Comparison of ENCODE assay signal across 8 cellular contexts in the genomic region with DNA sequence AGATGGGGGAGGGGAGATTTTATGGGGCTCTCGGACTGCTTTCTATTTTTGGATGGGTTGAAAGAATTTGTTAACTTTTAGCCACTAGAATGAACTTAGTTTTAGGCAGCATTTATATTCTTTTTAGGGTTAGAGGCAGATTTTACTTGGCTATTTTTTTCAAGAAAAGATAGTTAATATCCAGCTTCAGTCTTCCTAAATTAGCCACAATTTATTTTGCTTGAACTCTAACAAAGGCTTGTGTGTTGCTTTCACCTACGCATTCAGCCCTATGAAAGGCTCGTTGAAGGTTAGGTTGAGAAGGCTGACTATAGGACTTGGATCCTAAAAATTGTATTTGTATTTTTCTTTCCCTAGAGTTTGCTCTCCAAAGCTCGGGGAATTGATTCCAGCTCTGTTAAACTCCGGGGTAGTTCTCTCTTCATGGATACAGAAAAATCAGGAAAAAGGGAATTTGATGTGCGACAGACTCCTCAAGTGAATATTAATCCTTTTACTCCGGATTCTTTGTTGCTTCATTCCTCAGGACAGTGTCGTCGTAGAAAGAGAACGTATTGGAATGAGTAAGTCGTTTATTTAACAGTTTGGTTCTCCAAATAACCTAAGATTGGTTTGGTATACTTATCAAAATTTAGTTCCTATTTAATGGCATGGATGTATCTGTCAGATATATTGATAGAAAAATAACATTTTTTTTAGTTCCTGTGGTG. TPM values are rescaled to one million over a fixed set of nuclear protein-coding genes. Genes with fewer than 3 reads are reported as not detected.
A peak's percentile ranks its signal among the peaks of the same experiment; 100 is the strongest.
DNase-seq lines count a peak whose midpoint lies in the region; TF ChIP-seq lines count a peak whose summit lies in the region.

No MANE protein-coding gene starts in this region.

- H3K27ac Mint-ChIP-seq in IgD-negative memory B cell: peak overlapping the region; percentile 72 to 96 (median 94)

- peak overlapping the region; percentile 92 for H3K4me2 ChIP-seq in mammary epithelial cell (ENCODE audit: insufficient read depth, low read depth, low read length)

- H3K9ac ChIP-seq in mammary epithelial cell (ENCODE audit: insufficient read depth, low read length): peak overlapping the region; percentile 99
- peak overlapping the region; percentile 95 for H3K9ac ChIP-seq in muscle layer of colon (ENCODE audit: low read length)

- H3K36me3 Mint-ChIP-seq in IgD-negative memory B cell: peaks cover 4% of the 10 kb centered on the region

- H3K9me3 Mint-ChIP-seq in IgD-negative memory B cell: no peaks in the 10 kb centered on the region

- peaks cover 71% of the 10 kb centered on the region for H3K79me2 ChIP-seq in mammary epithelial cell (ENCODE audit: insufficient read depth, low read length)

- H3K36me3 ChIP-seq in mammary epithelial cell (ENCODE audit: insufficient read depth, low read length) (peaks cover 22% of the 10 kb centered on the region), muscle layer of colon (ENCODE audit: insufficient read depth, low read length) (peaks cover 1% of the 10 kb centered on the region)

- peak overlapping the region; percentile 88 for H3K4me3 ChIP-seq in AG10803 (ENCODE audit: low read length)
- peak overlapping the region; percentile 87 to 97 (median 89) for H3K4me3 ChIP-seq in mammary epithelial cell (replicated peaks in 1 of 3; ENCODE audit: insufficient read depth in 1 of 3, low read depth in 2 of 3, low read length in 3 of 3)
- peak overlapping the region; percentile 24 to 80 for H3K4me3 ChIP-seq in muscle layer of colon (ENCODE audit: low read depth in 1 of 2, low read length in 2 of 2)

- H2AFZ ChIP-seq in mammary epithelial cell (ENCODE audit: low read depth, low read length): no peak overlapping the region

- H4K20me1 ChIP-seq in mammary epithelial cell (ENCODE audit: insufficient read depth, low read length): no peaks in the 10 kb centered on the region

- WGBS in mammary epithelial cell (ENCODE audit: low coverage, missing lambda C conversion rate): 1% methylated on average over 11 of the region's 11 CpGs

- peaks cover 17% of the 10 kb centered on the region for H3K4me1 ChIP-seq in mammary epithelial cell (ENCODE audit: insufficient read depth, low read length)
- peaks cover 16% of the 10 kb centered on the region for H3K4me1 ChIP-seq in muscle layer of colon (ENCODE audit: insufficient read depth, low read length)

- H3K27me3 ChIP-seq in mammary epithelial cell (ENCODE audit: insufficient read depth, low read length) (no peaks in the 10 kb centered on the region), muscle layer of colon (ENCODE audit: control insufficient read depth in 1 of 2, insufficient read depth in 2 of 2, low read length in 2 of 2) (no peaks in the 10 kb centered on the region)

- in situ Hi-C loops in mammary epithelial cell (cut with MboI; ENCODE audit: low sequenced_read_pairs in 2 of 2): no loop called here

- peak overlapping the region; percentile 96 for H3K27ac ChIP-seq in mammary epithelial cell (ENCODE audit: insufficient read depth, low read depth, low read length)
- peak overlapping the region; percentile 80 for H3K27ac ChIP-seq in muscle layer of colon (ENCODE audit: low read depth, low read length)

- CTCF ChIA-PET in mammary epithelial cell (lab: Charles Lee; ENCODE audit: low non-redundant PET): interaction anchor here (1.2 kb wide), 1 partner anchor 41 kb away, joined by 11 read pairs; no protein-coding TSS in a partner anchor

- no peaks in the 10 kb centered on the region for H3K27me3 Mint-ChIP-seq in IgD-negative memory B cell

- DNase-seq in AG10803 (ENCODE audit: low read depth) (peak; percentile 21), mammary epithelial cell (peak; percentile 32), NCI-H2107 (lab: John Stamatoyannopoulos, UW) (no peak), NCI-H1105 (lab: John Stamatoyannopoulos, UW) (no peak), DMS153 treated with DMSO at 0.1 percent for 48 hours (lab: John Stamatoyannopoulos, UW; ENCODE audit: unreplicated experiment) (no peak), OCI-M2 (lab: John Stamatoyannopoulos, UW; ENCODE audit: unreplicated experiment) (no peak)

- H3K4me1 Mint-ChIP-seq in IgD-negative memory B cell: peaks cover 25 to 38% (median 26%) of the 10 kb centered on the region in 3 donors

- BruUV-seq in mammary epithelial cell (replicated peaks; lab: Mats Ljungman, UMichigan): TSS peak; percentile 15

- TF ChIP-seq CTCF in AG10803 (conservative IDR thresholded peaks at IDR 0.05; ENCODE audit: low read length): no peak
- TF ChIP-seq CTCF in mammary epithelial cell (conservative IDR thresholded peaks at IDR 0.05 in 1 of 2, IDR thresholded peaks at IDR 0.05 in 1 of 2; ENCODE audit: extremely low read depth in 1 of 2, insufficient read depth in 1 of 2, low read depth in 1 of 2, low read length in 2 of 2): no peak

- dilution Hi-C loops in mammary epithelial cell (cut with HindIII; ENCODE audit: low sequenced_read_pairs): no loop called here

- H3K4me3 Mint-ChIP-seq in IgD-negative memory B cell: peak overlapping the region; percentile 89 to 98 (median 94)

- H3K9me3 ChIP-seq in mammary epithelial cell (replicated peaks; ENCODE audit: insufficient read depth, low read length) (no peaks in the 10 kb centered on the region), muscle layer of colon (ENCODE audit: low read length) (no peaks in the 10 kb centered on the region)

- intact Hi-C loops in mammary epithelial cell (cut with micrococcal nuclease): loop anchor here (1.0 to 2.0 kb wide), 5 partner anchors 9 to 729 kb away; a partner anchor contains a TSS

RNA-seq across cellular contexts. Expression of a gene that starts 2.2 kb away (rescaled TPM):
- 47.8 TPM for polyA plus RNA-seq in IgD-negative memory B cell
- 10 to 100 TPM; 49.8 to 53.0 TPM for total RNA-seq in mammary epithelial cell
- 31.1 TPM for polyA plus RNA-seq in mammary epithelial cell
- 45.0 TPM for polyA minus RNA-seq in mammary epithelial cell

Comparison
In these comparisons a context has a peak if more than half of its experiments do, and no peak if none do; other contexts are left out.
1. DNase-seq: peak in AG10803 (single experiment) and mammary epithelial cell (single experiment); none in NCI-H2107 (single experiment), NCI-H1105 (single experiment), DMS153 treated with DMSO at 0.1 percent for 48 hours (single experiment) and OCI-M2 (single experiment).
2. Peak in every context shown above with its lines, with median percentiles within 50 percentile points of each other: H3K4me3 ChIP-seq.